Comparison of ENCODE assay signal across 17 cellular contexts in genomic region chr3:78900426-78900825, GRCh38.
A peak's percentile ranks its signal among the peaks of the same experiment; 100 is the strongest.
DNase-seq lines count a peak whose midpoint lies in the region; ATAC-seq, FAIRE-seq and TF ChIP-seq lines count a peak whose summit lies in the region.
"Had no signal": no experiment of that assay in that cellular context is flagged by ENCODE, and none has a peak within 500 bp of the region (broad histone marks: within the 10 kb centered on the region; RNA-seq: fewer than 3 reads in every experiment).

No MANE protein-coding gene starts in this region.

- intact Hi-C loops in left lung (cut with DNase I), result no loop called here

- H3K36me3 ChIP-seq in SJCRH30 (no peaks in the 10 kb centered on the region), left lung (no peaks in the 10 kb centered on the region), endodermal cell (ENCODE audit: control insufficient read depth, insufficient read depth, low read length) (no peaks in the 10 kb centered on the region)
- H3K36me3 ChIP-seq: Peyer's patch had no signal

- no peaks in the 10 kb centered on the region for H3K27me3 Mint-ChIP-seq in endodermal cell (ENCODE audit: insufficient read depth)
- H3K27me3 Mint-ChIP-seq: B cell had no signal

- peak; percentile 53 for DNase-seq in amniotic epithelial cell (ENCODE audit: low read depth)
- peak; percentile 23 for DNase-seq in fibroblast of pulmonary artery (ENCODE audit: low read depth)
- DNase-seq in SJCRH30, result no peak
- no peak for DNase-seq in left lung
- DNase-seq in endodermal cell, result no peak
- DNase-seq in OCI-M2 (lab: John Stamatoyannopoulos, UW; ENCODE audit: unreplicated experiment), result no peak
- DNase-seq: DMS 273 treated with DMSO at 0.1 percent for 48 hours, DND-41, NCI-H1105 treated with DMSO at 0.1 percent for 48 hours, NCI-H1694, NCI-H2081 treated with DMSO at 0.1 percent for 48 hours, NCI-H446 treated with DMSO at 0.1 percent for 48 hours, Peyer's patch had no signal

- H3K27me3 ChIP-seq in SJCRH30 (no peaks in the 10 kb centered on the region), left lung (no peaks in the 10 kb centered on the region), endodermal cell (ENCODE audit: control insufficient read depth, insufficient read depth, low read length, poor library complexity, severe bottlenecking) (no peaks in the 10 kb centered on the region)
- H3K27me3 ChIP-seq: Peyer's patch had no signal

- no peak overlapping the region for H3K9ac ChIP-seq in endodermal cell (ENCODE audit: extremely low read depth, low read length, poor library complexity, severe bottlenecking)

- no peak for ATAC-seq in left lung
- ATAC-seq: K562 had no signal

- H3K36me3 Mint-ChIP-seq in endodermal cell (ENCODE audit: low read depth), result no peaks in the 10 kb centered on the region

- H3K9me3 ChIP-seq in SJCRH30 (replicated peaks), result no peaks in the 10 kb centered on the region
- H3K9me3 ChIP-seq in left lung, result no peaks in the 10 kb centered on the region
- H3K9me3 ChIP-seq in endodermal cell (ENCODE audit: control insufficient read depth, low read length), result no peaks in the 10 kb centered on the region
- H3K9me3 ChIP-seq: Peyer's patch had no signal

- no peak overlapping the region for H3K4me3 Mint-ChIP-seq in endodermal cell
- H3K4me3 Mint-ChIP-seq: B cell had no signal

- no peak for TF ChIP-seq CTCF in fibroblast of pulmonary artery (IDR thresholded peaks at IDR 0.05; ENCODE audit: low read length, missing control alignments)
- no peak for TF ChIP-seq CTCF in left lung (IDR thresholded peaks at IDR 0.05)
- no peak for TF ChIP-seq CTCF in endodermal cell (conservative IDR thresholded peaks at IDR 0.05)

- no peak overlapping the region for H3K27ac Mint-ChIP-seq in endodermal cell
- H3K27ac Mint-ChIP-seq: B cell had no signal

- peak; percentile 11 for FAIRE-seq in G401.6 (lab: Jason Lieb, UNC)
- FAIRE-seq: GM12891, K562 had no signal

- WGBS in endodermal cell (ENCODE audit: insufficient coverage in 1 of 2, insufficient read length in 1 of 2), 2 experiments, result 100% methylated on average over 1 of the region's 1 CpG; no CpG with 5 or more reads in 1 of the 2 experiments

- H3K4me3 ChIP-seq in fibroblast of pulmonary artery (replicated peaks; ENCODE audit: low read depth, low read length) (no peak overlapping the region), SJCRH30 (no peak overlapping the region), left lung (no peak overlapping the region), endodermal cell (ENCODE audit: low read length) (no peak overlapping the region)
- H3K4me3 ChIP-seq: K562, Peyer's patch had no signal

- peaks cover 13% of the 10 kb centered on the region for H3K4me1 Mint-ChIP-seq in endodermal cell
- H3K4me1 Mint-ChIP-seq: B cell had no signal

- H3K27ac ChIP-seq in SJCRH30 (no peak overlapping the region), left lung (no peak overlapping the region), endodermal cell (ENCODE audit: low read depth, low read length) (no peak overlapping the region)
- H3K27ac ChIP-seq: Peyer's patch had no signal

- H3K9me3 Mint-ChIP-seq in endodermal cell, result no peaks in the 10 kb centered on the region

- peaks cover 6% of the 10 kb centered on the region; the same call in 1 of the 2 replicates for H3K4me1 ChIP-seq in SJCRH30
- no peaks in the 10 kb centered on the region for H3K4me1 ChIP-seq in left lung
- H3K4me1 ChIP-seq in endodermal cell (ENCODE audit: control insufficient read depth, insufficient read depth, low read length), result peaks cover 11% of the 10 kb centered on the region
- H3K4me1 ChIP-seq: Peyer's patch had no signal

Comparison
In these comparisons a context has a peak if more than half of its experiments do, and no peak if none do; other contexts are left out.
1. DNase-seq: peak in amniotic epithelial cell (single experiment) and fibroblast of pulmonary artery (single experiment); none in SJCRH30 (0 of 2), left lung (0 of 2), endodermal cell (single experiment) and OCI-M2 (single experiment).